ENCODE assay signal across 15 cellular contexts in genomic region chr6:137001977-137002302, GRCh38. TPM values are rescaled to one million over a fixed set of nuclear protein-coding genes. Genes with fewer than 3 reads are reported as not detected.
"Had no signal": no experiment of that assay in that cellular context is flagged by ENCODE, and none has a peak within 500 bp of the region (broad histone marks: within the 10 kb centered on the region; RNA-seq: fewer than 3 reads in every experiment).

No MANE protein-coding gene starts in this region.

- H3K27me3 ChIP-seq: esophagus squamous epithelium, tibial nerve, vagina had no signal

- H3K36me3 Mint-ChIP-seq: mesothelial cell of epicardium; stimulated activated effector memory CD8-positive, alpha-beta T cell treated with anti-CD3 and anti-CD28 coated beads, Interleukin-12 subunit alpha, Interleukin-12 subunit beta, amount 100 ng/mL, for 72 hours had no signal

- H3K27ac Mint-ChIP-seq: activated CD8-positive, alpha-beta T cell treated with anti-CD3 and anti-CD28 coated beads for 36 hours; activated T-cell treated with anti-CD3 and anti-CD28 coated beads, Interleukin-2, amount 50 U/mL, for 72 hours; mesothelial cell of epicardium; stimulated activated effector memory CD8-positive, alpha-beta T cell treated with anti-CD3 and anti-CD28 coated beads, Interleukin-12 subunit alpha, Interleukin-12 subunit beta, amount 100 ng/mL, for 72 hours had no signal

- ATAC-seq: activated CD8-positive, alpha-beta T cell treated with anti-CD3 and anti-CD28 coated beads for 36 hours; activated T-cell treated with anti-CD3 and anti-CD28 coated beads, Interleukin-2, amount 50 U/mL, for 72 hours; stimulated activated effector memory CD8-positive, alpha-beta T cell treated with anti-CD3 and anti-CD28 coated beads, Interleukin-12 subunit alpha, Interleukin-12 subunit beta, amount 100 ng/mL, for 72 hours had no signal

- H3K4me1 ChIP-seq: tibial nerve, vagina had no signal

- H3K36me3 ChIP-seq: tibial nerve, vagina had no signal

- DNase-seq: activated CD4-positive, alpha-beta T cell treated with anti-CD3 and anti-CD28 coated beads for 4 hours; activated CD8-positive, alpha-beta memory T cell treated with anti-CD3 and anti-CD28 coated beads, Interleukin-2, amount 50 U/mL, for 4 hours; activated CD8-positive, alpha-beta T cell treated with anti-CD3 and anti-CD28 coated beads for 36 hours; activated T-cell treated with anti-CD3 and anti-CD28 coated beads, Interleukin-2, amount 50 U/mL, for 72 hours; aorta; dorsolateral prefrontal cortex; esophagus squamous epithelium; foreskin fibroblast; glutamatergic neuron; T1000 had no signal

- H3K9me3 ChIP-seq: esophagus squamous epithelium, tibial nerve, vagina had no signal

- H3K4me1 Mint-ChIP-seq: mesothelial cell of epicardium; stimulated activated effector memory CD8-positive, alpha-beta T cell treated with anti-CD3 and anti-CD28 coated beads, Interleukin-12 subunit alpha, Interleukin-12 subunit beta, amount 100 ng/mL, for 72 hours had no signal

- H3K4me3 Mint-ChIP-seq: activated CD8-positive, alpha-beta T cell treated with anti-CD3 and anti-CD28 coated beads for 36 hours; activated T-cell treated with anti-CD3 and anti-CD28 coated beads, Interleukin-2, amount 50 U/mL, for 72 hours; mesothelial cell of epicardium; stimulated activated effector memory CD8-positive, alpha-beta T cell treated with anti-CD3 and anti-CD28 coated beads, Interleukin-12 subunit alpha, Interleukin-12 subunit beta, amount 100 ng/mL, for 72 hours had no signal

- H3K27ac ChIP-seq: dorsolateral prefrontal cortex, tibial nerve, vagina, VCaP had no signal

- H3K4me3 ChIP-seq: dorsolateral prefrontal cortex, esophagus squamous epithelium, tibial nerve, vagina had no signal

- H3K9me3 Mint-ChIP-seq: activated CD8-positive, alpha-beta T cell treated with anti-CD3 and anti-CD28 coated beads for 36 hours; activated T-cell treated with anti-CD3 and anti-CD28 coated beads, Interleukin-2, amount 50 U/mL, for 72 hours; mesothelial cell of epicardium; stimulated activated effector memory CD8-positive, alpha-beta T cell treated with anti-CD3 and anti-CD28 coated beads, Interleukin-12 subunit alpha, Interleukin-12 subunit beta, amount 100 ng/mL, for 72 hours had no signal

RNA-seq across cellular contexts. Expression of gene IL20RA, which starts 42.8 kb away (rescaled TPM):
- total RNA-seq: activated CD8-positive, alpha-beta T cell treated with anti-CD3 and anti-CD28 coated beads for 36 hours; activated T-cell treated with anti-CD3 and anti-CD28 coated beads, Interleukin-2, amount 50 U/mL, for 72 hours had no signal
- polyA plus RNA-seq: aorta had no signal
